9 cellular contexts compared by ENCODE assay signal in genomic region chr6:111558690-111559192, GRCh38. TPM values are rescaled to one million over a fixed set of nuclear protein-coding genes. Genes with fewer than 3 reads are reported as not detected.
A peak's percentile ranks its signal among the peaks of the same experiment; 100 is the strongest.
DNase-seq lines count a peak whose midpoint lies in the region; ATAC-seq and TF ChIP-seq lines count a peak whose summit lies in the region.
"Had no signal": no experiment of that assay in that cellular context is flagged by ENCODE, and none has a peak within 500 bp of the region (broad histone marks: within the 10 kb centered on the region; RNA-seq: fewer than 3 reads in every experiment).

No MANE protein-coding gene starts in this region.

- DNase-seq in NCI-H69 (lab: John Stamatoyannopoulos, UW) (peak; percentile 85), fibroblast of lung (ENCODE audit: low read depth in 2 of 2) (no peak), NCI-H2171 (lab: John Stamatoyannopoulos, UW) (no peak)
- DNase-seq: NCI-H2029 had no signal

- H4K20me1 ChIP-seq in DOHH2 (ENCODE audit: control insufficient read depth, insufficient read depth, low read depth, low read length) (no peaks in the 10 kb centered on the region), fibroblast of lung (ENCODE audit: control insufficient read depth, extremely low read depth, insufficient read depth, low read length) (no peaks in the 10 kb centered on the region)

- no peak overlapping the region for H3K9ac ChIP-seq in fibroblast of lung (ENCODE audit: insufficient read depth, low read length)

- H3K36me3 ChIP-seq in DOHH2 (ENCODE audit: control insufficient read depth, low read length) (peaks cover 48% of the 10 kb centered on the region), fibroblast of lung (ENCODE audit: control insufficient read depth, insufficient read depth, low read length) (no peaks in the 10 kb centered on the region)

- no peaks in the 10 kb centered on the region for H3K9me3 ChIP-seq in DOHH2 (ENCODE audit: control insufficient read depth, insufficient read depth, low read length)
- H3K9me3 ChIP-seq in fibroblast of lung (ENCODE audit: control insufficient read depth, insufficient read depth, low read depth, low read length): no peaks in the 10 kb centered on the region
- H3K9me3 ChIP-seq: SJSA1 had no signal

- ATAC-seq in GM19467 (IDR thresholded peaks at IDR 0.05; ENCODE audit: unreplicated experiment) (no peak), GM19395 (IDR thresholded peaks at IDR 0.05; ENCODE audit: unreplicated experiment) (no peak)

- H3K9me2 ChIP-seq in DOHH2 (replicated peaks; ENCODE audit: control insufficient read depth, low read length): no peaks in the 10 kb centered on the region

- H3K79me2 ChIP-seq in DOHH2 (ENCODE audit: control insufficient read depth, low read length): no peaks in the 10 kb centered on the region
- H3K79me2 ChIP-seq in fibroblast of lung (ENCODE audit: control insufficient read depth, insufficient read depth, low read length): no peaks in the 10 kb centered on the region

- H3K27ac ChIP-seq in DOHH2 (ENCODE audit: low read depth, low read length) (peak overlapping the region; percentile 49), fibroblast of lung (ENCODE audit: insufficient read depth, low read length) (peak overlapping the region; percentile 7), skin epidermis (peak overlapping the region in 12 of 21 experiments; percentile 19 to 82 (median 53))
- H3K27ac ChIP-seq: SJSA1 had no signal

- H3K4me1 ChIP-seq in DOHH2 (ENCODE audit: control insufficient read depth, low read length) (peaks cover 28% of the 10 kb centered on the region), fibroblast of lung (ENCODE audit: control insufficient read depth, extremely low read depth, insufficient read depth, low read length) (peaks cover 21% of the 10 kb centered on the region)

- H3K4me2 ChIP-seq in DOHH2 (ENCODE audit: low read length) (peak overlapping the region; percentile 54), fibroblast of lung (ENCODE audit: extremely low read depth, insufficient read depth, low read length) (no peak overlapping the region)

- peak overlapping the region; percentile 2 for H3K4me3 ChIP-seq in DOHH2 (ENCODE audit: low read length)
- no peak overlapping the region for H3K4me3 ChIP-seq in fibroblast of lung (replicated peaks in 1 of 4; ENCODE audit: control extremely low read depth in 1 of 4, insufficient read depth in 1 of 4, low read depth in 3 of 4, low read length in 4 of 4)
- no peak overlapping the region for H3K4me3 ChIP-seq in skin epidermis
- H3K4me3 ChIP-seq: SJSA1 had no signal

- no peak overlapping the region for H2AFZ ChIP-seq in fibroblast of lung (ENCODE audit: low read length)

- H3K27me3 ChIP-seq in DOHH2 (ENCODE audit: control insufficient read depth, low read length) (no peaks in the 10 kb centered on the region), fibroblast of lung (ENCODE audit: control insufficient read depth, insufficient read depth, low read length) (no peaks in the 10 kb centered on the region)
- H3K27me3 ChIP-seq: SJSA1 had no signal

- TF ChIP-seq CTCF in DOHH2 (IDR thresholded peaks at IDR 0.05; ENCODE audit: low read depth, low read length, poor library complexity, severe bottlenecking): no peak
- TF ChIP-seq CTCF in fibroblast of lung (conservative IDR thresholded peaks at IDR 0.05 in 1 of 2, IDR thresholded peaks at IDR 0.05 in 1 of 2; ENCODE audit: low read depth in 1 of 2, low read length in 2 of 2): no peak

- H3F3A ChIP-seq in DOHH2 (ENCODE audit: control insufficient read depth, insufficient read depth): no peaks in the 10 kb centered on the region

RNA-seq across cellular contexts. Expression of gene TRAF3IP2, which starts 46.9 kb away (rescaled TPM):
- total RNA-seq in fibroblast of lung: 15.2 and 37.0 TPM in 2 replicates
- polyA plus RNA-seq in fibroblast of lung: 21.6 and 26.9 TPM in 2 replicates
- 22.1 and 22.2 TPM in 2 replicates for polyA plus RNA-seq in fibroblast of lung (2012)
- polyA minus RNA-seq in fibroblast of lung (ENCODE audit: low replicate concordance): 76.9 and 77.1 TPM in 2 replicates
